ENCODE assay signal across 35 cellular contexts in genomic region chr7:151402029-151402835, GRCh38. TPM values are rescaled to one million over a fixed set of nuclear protein-coding genes. Genes with fewer than 3 reads are reported as not detected.
DNase-seq lines count a peak whose midpoint lies in the region; ATAC-seq and TF ChIP-seq lines count a peak whose summit lies in the region.
"Had no signal": no experiment of that assay in that cellular context is flagged by ENCODE, and none has a peak within 500 bp of the region (broad histone marks: within the 10 kb centered on the region; RNA-seq: fewer than 3 reads in every experiment).

No MANE protein-coding gene starts in this region.

- H3K27me3 ChIP-seq in DND-41 (ENCODE audit: insufficient read depth, low read length, poor library complexity), result no peaks in the 10 kb centered on the region
- H3K27me3 ChIP-seq in SK-N-SH (ENCODE audit: insufficient read depth), result no peaks in the 10 kb centered on the region
- H3K27me3 ChIP-seq in osteoblast (ENCODE audit: insufficient read depth, low read length), result peaks cover 2% of the 10 kb centered on the region
- no peaks in the 10 kb centered on the region for H3K27me3 ChIP-seq in breast epithelium
- H3K27me3 ChIP-seq: BE2C, gastrocnemius medialis had no signal

- H3K27ac ChIP-seq in DND-41 (ENCODE audit: low read length) (peak overlapping the region; percentile 88), SK-N-SH (ENCODE audit: low read depth in 2 of 2, low read length in 1 of 2) (no peak overlapping the region), osteoblast (ENCODE audit: low read depth, low read length) (no peak overlapping the region), breast epithelium (no peak overlapping the region)
- H3K27ac ChIP-seq: coronary artery, esophagus muscularis mucosa, gastrocnemius medialis had no signal

- H3K36me3 ChIP-seq in DND-41 (ENCODE audit: insufficient read depth, low read length) (peaks cover 25% of the 10 kb centered on the region), SK-N-SH (replicated peaks in 1 of 2; ENCODE audit: control insufficient read depth in 1 of 2, insufficient read depth in 2 of 2, low read length in 1 of 2) (no peaks in the 10 kb centered on the region), osteoblast (ENCODE audit: insufficient read depth, low read length) (no peaks in the 10 kb centered on the region), breast epithelium (no peaks in the 10 kb centered on the region)
- H3K36me3 ChIP-seq: BE2C, esophagus muscularis mucosa, gastrocnemius medialis had no signal

- H3F3A ChIP-seq in SK-N-SH (replicated peaks; ENCODE audit: insufficient read depth), result no peaks in the 10 kb centered on the region

- TF ChIP-seq RAD21 in SK-N-SH (IDR thresholded peaks at IDR 0.05; ENCODE audit: low read length), result no peak

- CTCF ChIA-PET in SK-N-SH (lab: Yijun Ruan, JAX), result interaction anchor here (1.5 kb wide), 1 partner anchor 12 kb away, joined by 3 read pairs; no protein-coding TSS in a partner anchor

- H3K4me1 ChIP-seq in DND-41 (ENCODE audit: insufficient read depth, low read length), result peaks cover 54% of the 10 kb centered on the region
- H3K4me1 ChIP-seq in SK-N-SH (ENCODE audit: control insufficient read depth in 1 of 2, insufficient read depth in 2 of 2, low read depth in 1 of 2, low read length in 1 of 2), result peaks cover 0 to 7% of the 10 kb centered on the region in 2 experiments; a peak in 2 of 4 replicates
- H3K4me1 ChIP-seq in osteoblast (ENCODE audit: insufficient read depth, low read length), result peaks cover 15% of the 10 kb centered on the region
- H3K4me1 ChIP-seq in breast epithelium, result peaks cover 0 to 7% of the 10 kb centered on the region in 2 donors
- H3K4me1 ChIP-seq: BE2C, Caco-2, gastrocnemius medialis had no signal

- peak; percentile 32 for TF ChIP-seq CTCF in DND-41 (IDR thresholded peaks at IDR 0.05; ENCODE audit: borderline replicate concordance, extremely low read depth, low read length, poor library complexity, severe bottlenecking)
- TF ChIP-seq CTCF in SK-N-SH (IDR thresholded peaks at IDR 0.05), result no peak
- peak; percentile 17 for TF ChIP-seq CTCF in epithelial cell of esophagus (IDR thresholded peaks at IDR 0.05; ENCODE audit: insufficient read depth, low read depth, low read length, missing control alignments)
- no peak for TF ChIP-seq CTCF in osteoblast (IDR thresholded peaks at IDR 0.05; ENCODE audit: extremely low read depth, low read depth, low read length)
- no peak for TF ChIP-seq CTCF in breast epithelium (IDR thresholded peaks at IDR 0.05)
- no peak for TF ChIP-seq CTCF in lower leg skin (IDR thresholded peaks at IDR 0.05)

- 79% methylated on average over 16 of the region's 16 CpGs for WGBS in SK-N-SH (ENCODE audit: low lambda C conversion rate)
- whole genome bisulfite sequencing in lower leg skin, 2 donors, result 89 to 92% methylated on average over 16 of the region's 16 CpGs

- H3K79me2 ChIP-seq in DND-41 (ENCODE audit: insufficient read depth, low read length) (peaks cover 10% of the 10 kb centered on the region), SK-N-SH (ENCODE audit: insufficient read depth) (no peaks in the 10 kb centered on the region), osteoblast (ENCODE audit: insufficient read depth, low read length) (no peaks in the 10 kb centered on the region)

- DNase-seq in DND-41 (no peak), SK-N-SH (peak; percentile 44), epithelial cell of esophagus (ENCODE audit: low read depth) (peak; percentile 30), osteoblast (ENCODE audit: insufficient read length, low spot score, missing footprints) (peak; percentile 65), glomerular visceral epithelial cell (ENCODE audit: extremely low spot score) (no peak), breast epithelium (ENCODE audit: low spot score in 2 of 2) (no peak), lower leg skin (ENCODE audit: low spot score in 2 of 2) (no peak)
- DNase-seq in NK-92 treated with Interleukin-12 subunit alpha and Interleukin-12 subunit beta, amount 100 ng/mL, for 24 hours (lab: John Stamatoyannopoulos, UW), result no peak
- DNase-seq: activated B cell treated with CpG ODN at 0.5 μM for 24 hours; activated CD4-positive, alpha-beta T cell treated with anti-CD3 and anti-CD28 coated beads, Interleukin-2, amount 50 U/mL, for 1 hour; activated naive CD4-positive, alpha-beta T cell treated with anti-CD3 and anti-CD28 coated beads for 36 hours; activated T-cell treated with anti-CD3 and anti-CD28 coated beads, Interleukin-2, amount 50 U/mL, for 72 hours; amniotic stem cell; BE2C; Caco-2; DMS79 treated with DMSO at 0.1 percent for 48 hours; gastrocnemius medialis; hippocampal formation; immature natural killer cell; mesendoderm; NCI-H1092; NCI-H187 treated with DMSO at 0.1 percent for 48 hours; NCI-H526 treated with DMSO at 0.1 percent for 48 hours; Right ventricle myocardium superior; stimulated activated CD4-positive, alpha-beta T cell treated with anti-CD3 and anti-CD28 coated beads, Interleukin-2, amount 100 ng/mL, for 24 hours; T-helper 9 cell; trophoblast cell had no signal

- intact Hi-C loops in breast epithelium (cut with DNase I; ENCODE audit: low total_unique reads), result no loop called here
- intact Hi-C loops in lower leg skin (cut with DNase I; ENCODE audit: low total_unique reads), result no loop called here

- H4K20me1 ChIP-seq in DND-41 (ENCODE audit: insufficient read depth, low read length) (no peaks in the 10 kb centered on the region), SK-N-SH (ENCODE audit: insufficient read depth) (no peaks in the 10 kb centered on the region), osteoblast (ENCODE audit: insufficient read depth, low read length) (no peaks in the 10 kb centered on the region)

- POLR2A ChIA-PET in SK-N-SH (lab: Yijun Ruan, JAX), result no interaction called here

- H2AFZ ChIP-seq in DND-41 (ENCODE audit: low read depth, low read length) (no peak overlapping the region), SK-N-SH (ENCODE audit: low read depth) (no peak overlapping the region), osteoblast (ENCODE audit: low read length) (no peak overlapping the region)

- H3K9me3 ChIP-seq in DND-41 (ENCODE audit: insufficient read depth, low read length, severe bottlenecking) (peaks cover 7% of the 10 kb centered on the region), SK-N-SH (no peaks in the 10 kb centered on the region), osteoblast (ENCODE audit: low read depth, low read length) (no peaks in the 10 kb centered on the region), breast epithelium (no peaks in the 10 kb centered on the region)
- H3K9me3 ChIP-seq: BE2C, Caco-2, esophagus muscularis mucosa, gastrocnemius medialis had no signal

- H3K9ac ChIP-seq in DND-41 (ENCODE audit: low read depth, low read length) (peak overlapping the region; percentile 46), SK-N-SH (no peak overlapping the region)

- TF ChIP-seq POLR2A in breast epithelium (IDR thresholded peaks at IDR 0.05) (no peak), lower leg skin (IDR thresholded peaks at IDR 0.05) (no peak)

- H3K4me3 ChIP-seq in DND-41 (ENCODE audit: low read depth in 1 of 2, low read length in 2 of 2) (no peak overlapping the region), SK-N-SH (ENCODE audit: low read depth in 2 of 2, low read length in 1 of 2) (no peak overlapping the region), epithelial cell of esophagus (ENCODE audit: low read length) (no peak overlapping the region), osteoblast (ENCODE audit: insufficient read depth, low read length) (no peak overlapping the region), breast epithelium (no peak overlapping the region), lower leg skin (ENCODE audit: low read depth, poor library complexity, severe bottlenecking) (no peak overlapping the region)
- H3K4me3 ChIP-seq: coronary artery, esophagus muscularis mucosa, gastrocnemius medialis, smooth muscle cell had no signal

- H3K4me2 ChIP-seq in DND-41 (ENCODE audit: insufficient read depth, low read length) (peak overlapping the region; percentile 48; the same call in 1 of the 2 replicates), SK-N-SH (no peak overlapping the region), osteoblast (ENCODE audit: insufficient read depth, low read length) (no peak overlapping the region)
- H3K4me2 ChIP-seq: smooth muscle cell had no signal

- no peak for TF ChIP-seq EP300 in SK-N-SH (IDR thresholded peaks at IDR 0.05; ENCODE audit: borderline replicate concordance in 1 of 2, low read depth in 1 of 2, low read length in 1 of 2)

- no peaks in the 10 kb centered on the region for H3K9me2 ChIP-seq in SK-N-SH

- ATAC-seq in DND-41 (ENCODE audit: insufficient read depth, low read depth), result no peak; the same call in 2 of the 3 replicates
- ATAC-seq: activated T-cell treated with anti-CD3 and anti-CD28 coated beads, Interleukin-2, amount 50 U/mL, for 72 hours; gastrocnemius medialis; left lobe of liver had no signal

TF ChIP-seq in SK-N-SH, 30 proteins besides CTCF, POLR2A, EP300 and RAD21 (continues in another document):
- no peak for TF ChIP-seq ZBTB33 (IDR thresholded peaks at IDR 0.05; ENCODE audit: borderline replicate concordance, low read depth)

RNA-seq across cellular contexts. Expression of gene WDR86, which starts 7.6 kb away (rescaled TPM):
- polyA plus RNA-seq in SK-N-SH (2012; rRNA removed), result 1.0 and 2.5 TPM in 2 replicates
- polyA plus RNA-seq in SK-N-SH (2012; cell fraction: cytosol; rRNA removed), result 0.45 and 0.84 TPM in 2 replicates
- 9.5 and 16.8 TPM in 2 replicates for polyA plus RNA-seq in SK-N-SH (2012; cell fraction: nucleus; rRNA removed)
- 8.5 and 15.6 TPM in 2 replicates for total RNA-seq in osteoblast
- total RNA-seq in breast epithelium, result 10 to 100 TPM; 15.5 to 61.5 (median 57.0) TPM
- total RNA-seq in lower leg skin, result 1 to 10 TPM in 3 of 4 donors, not detected in 1; 1.4 to 2.4 (median 2.0) TPM
- total RNA-seq: activated naive CD4-positive, alpha-beta T cell treated with anti-CD3 and anti-CD28 coated beads for 36 hours; myocyte; osteocyte had no signal

RNA-seq across cellular contexts. Expression of gene CRYGN, which starts 37.7 kb away (rescaled TPM):
- not detected in 2 replicates for polyA plus RNA-seq in SK-N-SH (2012; rRNA removed)
- 0.03 TPM in 1 of 2 replicates, not detected in the other for polyA plus RNA-seq in SK-N-SH (2012; cell fraction: cytosol; rRNA removed)
- polyA plus RNA-seq in SK-N-SH (2012; cell fraction: nucleus; rRNA removed), result 0.06 TPM in 1 of 2 replicates, not detected in the other
- 0.59 and 0.72 TPM in 2 replicates for total RNA-seq in osteoblast
- total RNA-seq in breast epithelium, result 1 to 10 TPM in 1 of 3 donors, under 1 TPM in 1, not detected in 1; 0.98 to 1.3 TPM
- not detected for total RNA-seq in lower leg skin
- total RNA-seq: activated B cell treated with CpG ODN at 0.5 μM for 24 hours; activated naive CD4-positive, alpha-beta T cell treated with anti-CD3 and anti-CD28 coated beads for 36 hours; Caco-2; gastrocnemius medialis; left lobe of liver; osteocyte; renal cortical epithelial cell; smooth muscle cell had no signal
- polyA plus RNA-seq: IgD-negative memory B cell, immature natural killer cell had no signal

Comparison
In these comparisons a context has a peak if more than half of its experiments do, and no peak if none do; other contexts are left out.
1. DNase-seq: peak in SK-N-SH (single experiment), epithelial cell of esophagus (single experiment) and osteoblast (single experiment); none in DND-41 (single experiment), glomerular visceral epithelial cell (single experiment), breast epithelium (0 of 2), lower leg skin (0 of 2) and NK-92 treated with Interleukin-12 subunit alpha and Interleukin-12 subunit beta, amount 100 ng/mL, for 24 hours (single experiment).
2. CTCF ChIP-seq: peak in DND-41 (single experiment) and epithelial cell of esophagus (single experiment); none in SK-N-SH (single experiment), osteoblast (single experiment), breast epithelium (0 of 3) and lower leg skin (0 of 3).